ENCODE assay signal across 8 cellular contexts in the genomic region with DNA sequence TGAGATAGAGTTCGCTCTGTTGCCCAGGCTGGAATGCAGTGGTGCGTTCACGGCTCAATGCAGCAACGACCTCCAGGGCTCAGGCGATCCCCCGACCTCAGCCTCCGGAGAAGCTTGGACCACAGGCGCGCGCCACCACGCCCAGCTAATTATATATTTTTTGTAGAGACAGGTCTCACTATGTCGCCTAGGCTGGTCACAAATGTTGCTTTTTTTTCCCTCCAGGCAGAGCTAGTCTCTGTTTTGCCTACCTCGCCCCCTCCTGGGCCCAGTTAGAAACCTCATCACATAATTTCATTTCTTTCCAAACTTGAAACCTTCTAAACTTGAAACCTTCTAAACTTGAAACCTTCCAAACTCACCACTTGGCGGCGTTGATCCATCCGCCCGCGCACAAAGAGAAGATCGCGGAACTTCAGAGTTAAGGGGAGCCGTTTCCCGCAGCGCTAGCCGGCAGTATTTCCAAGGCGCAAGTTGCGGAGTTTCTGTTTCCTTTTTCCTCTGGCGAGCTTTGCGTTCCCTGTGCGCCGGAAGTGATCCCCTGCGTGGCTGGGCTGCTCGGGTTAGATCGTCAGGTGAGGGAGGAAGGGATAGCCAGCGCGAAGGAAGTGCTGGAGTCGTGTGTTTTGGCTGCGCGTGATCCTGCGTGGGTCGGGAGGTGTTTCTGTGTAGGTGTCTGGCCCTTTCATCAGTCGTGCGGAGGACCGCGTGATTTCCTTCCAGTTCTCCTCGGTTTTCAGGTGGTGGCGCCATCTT. TPM values are rescaled to one million over a fixed set of nuclear protein-coding genes. Genes with fewer than 3 reads are reported as not detected.
DNase-seq lines count a peak whose midpoint lies in the region; ATAC-seq lines count a peak whose summit lies in the region.

A gene with protein sequence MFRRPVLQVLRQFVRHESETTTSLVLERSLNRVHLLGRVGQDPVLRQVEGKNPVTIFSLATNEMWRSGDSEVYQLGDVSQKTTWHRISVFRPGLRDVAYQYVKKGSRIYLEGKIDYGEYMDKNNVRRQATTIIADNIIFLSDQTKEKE (plus strand): TSS at position 523 of the 756 bp plus-strand sequence. CDS start 809 bp downstream, outside the sequence.

- H3K27ac ChIP-seq in mesodermal cell (ENCODE audit: low read depth, low read length, severe bottlenecking): peak within 1 kb of the TSS; percentile 83

- H3K9ac ChIP-seq in NT2/D1 (ENCODE audit: insufficient read length, low read depth): peak within 1 kb of the TSS; percentile 86

- H3K9me3 ChIP-seq in NT2/D1 (ENCODE audit: insufficient read depth, low read length): no peaks in the 10 kb centered on the region
- H3K9me3 ChIP-seq in mesodermal cell (ENCODE audit: control insufficient read depth, low read length): no peaks in the 10 kb centered on the region

- H3K4me3 ChIP-seq in NT2/D1 (ENCODE audit: insufficient read length, low read depth) (peak within 1 kb of the TSS; percentile 86), mesodermal cell (ENCODE audit: extremely low read depth, insufficient read depth, low read length, poor library complexity, severe bottlenecking) (peak within 1 kb of the TSS; percentile 78)

- in situ Hi-C loops in Caki2 (cut with HindIII; ENCODE audit: low pct_unique_long_range_greater_than_20kb, low sequenced_read_pairs) (no loop called here), endometrial microvascular endothelial cells (cut with HindIII; ENCODE audit: inconsistent ontology term, low pct_unique_long_range_greater_than_20kb, low sequenced_read_pairs) (no loop called here)

- H3K27me3 ChIP-seq in NT2/D1 (ENCODE audit: insufficient read depth, insufficient read length): no peaks in the 10 kb centered on the region

- DNase-seq in Caki2 (ENCODE audit: low read depth) (peak; percentile 96), HUDEP-2 (lab: John Stamatoyannopoulos, UW; ENCODE audit: unreplicated experiment in 76 of 76) (peak in 75 of 76 experiments; percentile 45 to 95 (median 86)), NT2/D1 (ENCODE audit: low read depth, low spot score) (peak; percentile 96)
- peak; percentile 78 for DNase-seq in activated CD8-positive, alpha-beta memory T cell treated with anti-CD3 and anti-CD28 coated beads, Interleukin-2, amount 50 U/mL, for 1 hour (ENCODE audit: extremely low read depth)
- peak; percentile 82 to 83 for DNase-seq in stimulated activated CD8-positive, alpha-beta memory T cell treated with anti-CD3 and anti-CD28 coated beads, Interleukin-15, amount 100 ng/mL, for 48 hours (ENCODE audit: low read depth in 2 of 2)

- H3K4me1 ChIP-seq in NT2/D1 (ENCODE audit: insufficient read depth, insufficient read length): no peaks in the 10 kb centered on the region
- no peaks in the 10 kb centered on the region for H3K4me1 ChIP-seq in mesodermal cell (ENCODE audit: control insufficient read depth, insufficient read depth, low read length, poor library complexity, severe bottlenecking)

- 5 to 21% methylated on average over 33 to 35 of the region's 46 CpGs for WGBS in mesodermal cell (ENCODE audit: insufficient coverage in 2 of 2), 2 experiments

- ATAC-seq in GM21367 (IDR thresholded peaks at IDR 0.05; ENCODE audit: unreplicated experiment): peak; percentile 92

- H3K36me3 ChIP-seq in NT2/D1 (ENCODE audit: insufficient read depth, insufficient read length, low read length): peaks cover 34% of the 10 kb centered on the region
- H3K36me3 ChIP-seq in mesodermal cell (ENCODE audit: control insufficient read depth, insufficient read depth, low read length): peaks cover 33% of the 10 kb centered on the region

RNA-seq across cellular contexts. Expression of the gene that starts here (rescaled TPM):
- total RNA-seq in Caki2 (2014; rRNA removed; shearing (Covaris generic); ENCODE audit: low replicate concordance): 197 and 231 TPM in 2 replicates
- total RNA-seq in endometrial microvascular endothelial cells (ENCODE audit: inconsistent ontology term): 305 TPM
- polyA plus RNA-seq in mesodermal cell (2013, experiment 1 of 2): 143 TPM
- 166 TPM for polyA plus RNA-seq in mesodermal cell (2013, experiment 2 of 2)

Comparison
In these comparisons a context has a peak if more than half of its experiments do, and no peak if none do; other contexts are left out.
1. Peak in every context shown above with its lines: DNase-seq, ATAC-seq, H3K4me3 ChIP-seq and H3K27ac ChIP-seq.